Comparison of ENCODE assay signal across 32 cellular contexts in genomic region chr9:13076616-13077015, GRCh38.
"Had no signal": no experiment of that assay in that cellular context is flagged by ENCODE, and none has a peak within 500 bp of the region (broad histone marks: within the 10 kb centered on the region; RNA-seq: fewer than 3 reads in every experiment).

No MANE protein-coding gene starts in this region.

- H3K9me3 ChIP-seq: adrenal gland, ascending aorta, body of pancreas had no signal

- H3K27ac ChIP-seq: adrenal gland, ascending aorta, body of pancreas, breast epithelium, cardiac muscle cell had no signal

- ATAC-seq: activated naive CD4-positive, alpha-beta T cell treated with anti-CD3 and anti-CD28 coated beads, Interleukin-2, amount 50 U/mL, for 72 hours; activated naive CD8-positive, alpha-beta T cell treated with anti-CD3 and anti-CD28 coated beads, Interleukin-2, amount 50 U/mL, for 24 hours; activated T-cell treated with anti-CD3 and anti-CD28 coated beads, Interleukin-2, amount 50 U/mL, for 4 hours; activated T-cell treated with anti-CD3 and anti-CD28 coated beads, Interleukin-2, amount 50 U/mL, for 72 hours; activated T-helper 17 cell treated with anti-CD3 and anti-CD28 coated beads, Interleukin-2, amount 50 U/mL, for 72 hours; body of pancreas had no signal

- H3K4me3 ChIP-seq: adrenal gland, ascending aorta, body of pancreas, breast epithelium, cardiac muscle cell had no signal

- FAIRE-seq: astrocyte had no signal

- H3K36me3 ChIP-seq: adrenal gland, ascending aorta, breast epithelium, cardiac muscle cell had no signal

- H3K4me1 ChIP-seq: adrenal gland, ascending aorta, body of pancreas, breast epithelium had no signal

- DNase-seq: activated effector memory CD4-positive, alpha-beta T cell treated with anti-CD3 and anti-CD28 coated beads, Interleukin-2, amount 50 U/mL, for 16 hours; activated effector memory CD4-positive, alpha-beta T cell treated with Interleukin-2 at 50 U/mL for 16 hours; activated gamma-delta T cell; activated gamma-delta T cell treated with Interleukin-2 at 50 U/mL for 16 hours; activated naive CD4-positive, alpha-beta T cell; activated naive CD4-positive, alpha-beta T cell treated with anti-CD3 and anti-CD28 coated beads for 36 hours; activated naive CD4-positive, alpha-beta T cell treated with anti-CD3 and anti-CD28 coated beads, Interleukin-2, amount 10 ng/mL, durations not matched to agents 7 days and 5 days; activated naive CD4-positive, alpha-beta T cell treated with anti-CD3 and anti-CD28 coated beads, Interleukin-2, amount 50 U/mL, for 16 hours; activated naive CD4-positive, alpha-beta T cell treated with Interleukin-2 at 50 U/mL for 16 hours; activated naive CD8-positive, alpha-beta T cell treated with anti-CD3 and anti-CD28 coated beads for 36 hours; activated naive CD8-positive, alpha-beta T cell treated with anti-CD3 and anti-CD28 coated beads, Interleukin-2, amount 10 ng/mL, durations not matched to agents 7 days and 5 days; activated naive CD8-positive, alpha-beta T cell treated with anti-CD3 and anti-CD28 coated beads, Interleukin-2, amount 50 U/mL, for 24 hours; activated T-cell treated with anti-CD3 and anti-CD28 coated beads, Interleukin-2, amount 50 U/mL, for 1 hour; activated T-cell treated with anti-CD3 and anti-CD28 coated beads, Interleukin-2, amount 50 U/mL, for 24 hours; activated T-cell treated with anti-CD3 and anti-CD28 coated beads, Interleukin-2, amount 50 U/mL, for 4 hours; activated T-cell treated with anti-CD3 and anti-CD28 coated beads, Interleukin-2, amount 50 U/mL, for 48 hours; activated T-cell treated with anti-CD3 and anti-CD28 coated beads, Interleukin-2, amount 50 U/mL, for 72 hours; adrenal gland; amniotic stem cell; amygdala; anterior cingulate cortex; aorta; body of pancreas; caudate nucleus; central memory CD4-positive, alpha-beta T cell; cerebellar nuclear complex had no signal

- H3K27me3 ChIP-seq: adrenal gland, ascending aorta, body of pancreas, breast epithelium, cardiac muscle cell had no signal
